1 cellular context compared by ENCODE assay signal in the genomic region with DNA sequence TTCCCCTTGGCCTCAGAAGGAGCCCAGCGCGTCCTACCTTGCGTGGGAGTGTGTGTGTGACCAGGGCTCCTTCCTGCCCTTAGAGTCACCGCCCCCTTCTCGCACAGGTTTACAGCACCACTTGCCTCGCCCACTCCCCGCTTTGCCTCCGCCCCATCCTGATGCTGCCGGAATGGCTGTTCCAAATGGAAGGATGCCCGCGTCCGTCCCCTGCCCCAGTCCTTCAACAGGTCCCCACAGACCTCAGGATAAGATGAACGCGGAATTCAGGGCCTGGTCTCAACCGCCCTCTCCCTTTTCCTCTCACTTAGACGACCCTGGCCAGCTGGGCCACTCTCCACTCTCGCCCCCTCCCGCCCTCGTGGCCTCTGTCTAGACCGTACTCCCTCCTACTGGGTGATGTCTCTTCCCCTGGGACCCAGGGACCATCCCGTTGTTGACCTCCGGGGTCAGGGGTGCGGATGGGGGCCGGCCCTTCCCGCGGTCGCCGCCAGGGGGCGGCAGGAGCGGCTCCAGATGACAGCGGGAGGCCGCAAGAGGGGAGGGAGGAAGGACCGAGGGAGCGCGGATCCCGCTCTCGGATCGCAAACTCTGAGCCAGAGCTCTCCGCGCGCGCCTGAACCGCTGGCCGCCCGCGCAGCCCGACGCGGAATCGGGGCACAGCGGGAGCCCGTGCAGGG.
TF ChIP-seq lines count a peak whose summit lies in the region.

A gene (plus strand): TSS at position 585 of the 680 bp plus-strand sequence.

TF ChIP-seq in H1, 55 proteins besides CTCF, POLR2A, EP300 and RAD21:
- TF ChIP-seq TEAD4 (IDR thresholded peaks at IDR 0.05; ENCODE audit: low read depth, low read length) (peak; percentile 60), CREB1 (IDR thresholded peaks at IDR 0.05) (0 out of 2 replicates have a peak, but pooled peaks have one; percentile 27), JUND (IDR thresholded peaks at IDR 0.05; ENCODE audit: low read length) (no peak), HDAC2 (IDR thresholded peaks at IDR 0.05; ENCODE audit: borderline replicate concordance in 1 of 2, low read depth in 2 of 2, low read length in 2 of 2) (peak in 1 of 2 experiments; percentile 85; a peak in 1 of 4 replicates), RFX5 (IDR thresholded peaks at IDR 0.05; ENCODE audit: borderline replicate concordance, low read depth, low read length) (no peak), CHD1 (IDR thresholded peaks at IDR 0.05; ENCODE audit: low read depth, low read length) (no peak), SIN3A (conservative IDR thresholded peaks at IDR 0.05 in 1 of 2, IDR thresholded peaks at IDR 0.05 in 1 of 2; ENCODE audit: low read depth in 1 of 2, low read length in 2 of 2) (peak in 1 of 2 experiments; percentile 59; a peak in 1 of 4 replicates), RBBP5 (IDR thresholded peaks at IDR 0.05; ENCODE audit: borderline replicate concordance, low read depth, low read length) (peak; percentile 87), JUN (IDR thresholded peaks at IDR 0.05; ENCODE audit: low read depth, low read length) (no peak), SAP30 (IDR thresholded peaks at IDR 0.05; ENCODE audit: insufficient read depth, insufficient replicate concordance, low read length) (no peak), RXRA (IDR thresholded peaks at IDR 0.05; ENCODE audit: insufficient read depth, low read depth, low read length) (peak; percentile 96), YY1 (IDR thresholded peaks at IDR 0.05; ENCODE audit: low read depth, low read length) (peak; percentile 77), FOSL1 (IDR thresholded peaks at IDR 0.05; ENCODE audit: insufficient read depth, low read depth, low read length) (no peak), CHD2 (IDR thresholded peaks at IDR 0.05; ENCODE audit: low read length) (peak; percentile 33; the same call in 1 of the 2 replicates), KDM1A (IDR thresholded peaks at IDR 0.05; ENCODE audit: borderline replicate concordance, low read length) (peak; percentile 64; the same call in 1 of the 2 replicates), KDM4A (IDR thresholded peaks at IDR 0.05; ENCODE audit: low read depth, low read length, severe bottlenecking) (peak; percentile 57), CBX5 (IDR thresholded peaks at IDR 0.05; ENCODE audit: low read depth, low read length) (no peak), BCL11A (IDR thresholded peaks at IDR 0.05; ENCODE audit: low read depth in 2 of 2, low read length in 2 of 2) (peak in 1 of 2 experiments; percentile 14), TCF12 (IDR thresholded peaks at IDR 0.05; ENCODE audit: low read depth, low read length) (no peak), ASH2L (IDR thresholded peaks at IDR 0.05; ENCODE audit: low read length) (peak; percentile 80)
- TF ChIP-seq, protein P1, sequence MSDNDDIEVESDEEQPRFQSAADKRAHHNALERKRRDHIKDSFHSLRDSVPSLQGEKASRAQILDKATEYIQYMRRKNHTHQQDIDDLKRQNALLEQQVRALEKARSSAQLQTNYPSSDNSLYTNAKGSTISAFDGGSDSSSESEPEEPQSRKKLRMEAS (IDR thresholded peaks at IDR 0.05): peak; percentile 37; the same call in 1 of the 2 replicates
- TF ChIP-seq, protein P2, sequence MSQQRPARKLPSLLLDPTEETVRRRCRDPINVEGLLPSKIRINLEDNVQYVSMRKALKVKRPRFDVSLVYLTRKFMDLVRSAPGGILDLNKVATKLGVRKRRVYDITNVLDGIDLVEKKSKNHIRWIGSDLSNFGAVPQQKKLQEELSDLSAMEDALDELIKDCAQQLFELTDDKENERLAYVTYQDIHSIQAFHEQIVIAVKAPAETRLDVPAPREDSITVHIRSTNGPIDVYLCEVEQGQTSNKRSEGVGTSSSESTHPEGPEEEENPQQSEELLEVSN (IDR thresholded peaks at IDR 0.05): peak; percentile 42; the same call in 1 of the 2 replicates
- TF ChIP-seq, protein P3, sequence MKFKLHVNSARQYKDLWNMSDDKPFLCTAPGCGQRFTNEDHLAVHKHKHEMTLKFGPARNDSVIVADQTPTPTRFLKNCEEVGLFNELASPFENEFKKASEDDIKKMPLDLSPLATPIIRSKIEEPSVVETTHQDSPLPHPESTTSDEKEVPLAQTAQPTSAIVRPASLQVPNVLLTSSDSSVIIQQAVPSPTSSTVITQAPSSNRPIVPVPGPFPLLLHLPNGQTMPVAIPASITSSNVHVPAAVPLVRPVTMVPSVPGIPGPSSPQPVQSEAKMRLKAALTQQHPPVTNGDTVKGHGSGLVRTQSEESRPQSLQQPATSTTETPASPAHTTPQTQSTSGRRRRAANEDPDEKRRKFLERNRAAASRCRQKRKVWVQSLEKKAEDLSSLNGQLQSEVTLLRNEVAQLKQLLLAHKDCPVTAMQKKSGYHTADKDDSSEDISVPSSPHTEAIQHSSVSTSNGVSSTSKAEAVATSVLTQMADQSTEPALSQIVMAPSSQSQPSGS (IDR thresholded peaks at IDR 0.05; ENCODE audit: low read length): no peak
